1 cellular context compared by ENCODE assay signal in genomic region chr2:97997774-97998392, GRCh38.
TF ChIP-seq lines count a peak whose summit lies in the region.

No MANE protein-coding gene starts in this region.

TF ChIP-seq in SK-N-SH treated with all-trans-retinoic acid at 6 μM for 48 hours, 23 proteins besides CTCF, POLR2A, EP300 and RAD21 (continued from another document):
- TF ChIP-seq CSDC2 (CRISPR knock-in tag; IDR thresholded peaks at IDR 0.05) (no peak), TOX (CRISPR knock-in tag; IDR thresholded peaks at IDR 0.05; ENCODE audit: borderline replicate concordance) (no peak), PPARA (CRISPR knock-in tag; IDR thresholded peaks at IDR 0.05; ENCODE audit: borderline replicate concordance) (no peak), ZNF70 (CRISPR knock-in tag; IDR thresholded peaks at IDR 0.05) (no peak), TSHZ2 (CRISPR knock-in tag; IDR thresholded peaks at IDR 0.05) (no peak), TCF4 (CRISPR knock-in tag; IDR thresholded peaks at IDR 0.05; ENCODE audit: borderline replicate concordance) (no peak), POU6F1 (CRISPR knock-in tag; IDR thresholded peaks at IDR 0.05; ENCODE audit: borderline replicate concordance, low read depth) (no peak)
TF ChIP-seq in SK-N-SH treated with all-trans-retinoic acid at 6 μM for 48 hours: peak in this region for 0.
